ENCODE assay signal across 21 cellular contexts in the genomic region with DNA sequence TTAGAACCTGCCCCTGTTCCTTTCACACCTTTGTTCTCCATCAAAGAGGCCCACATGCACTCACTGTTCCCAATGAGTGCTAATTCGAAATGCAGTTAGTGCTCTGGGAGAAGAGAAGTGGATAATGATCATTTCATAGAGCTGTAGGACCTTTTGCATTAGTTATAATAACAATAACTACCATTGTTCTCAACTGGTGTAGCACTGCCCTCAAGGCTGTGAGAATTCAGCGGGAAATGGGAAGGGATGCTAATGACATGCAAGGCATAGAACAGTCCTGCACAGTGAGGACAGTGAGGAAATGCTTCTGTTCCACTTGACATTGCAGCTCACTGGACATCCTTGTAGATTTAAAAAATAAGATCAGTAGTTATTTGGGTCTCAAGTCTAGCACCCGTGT.
DNase-seq lines count a peak whose midpoint lies in the region; ATAC-seq, FAIRE-seq and TF ChIP-seq lines count a peak whose summit lies in the region.
"Had no signal": no experiment of that assay in that cellular context is flagged by ENCODE, and none has a peak within 500 bp of the region (broad histone marks: within the 10 kb centered on the region; RNA-seq: fewer than 3 reads in every experiment).

No MANE protein-coding gene starts in this region.

- H3K79me2 ChIP-seq in mammary epithelial cell (ENCODE audit: insufficient read depth, low read length), result no peaks in the 10 kb centered on the region

- no peak for TF ChIP-seq CTCF in mammary epithelial cell (conservative IDR thresholded peaks at IDR 0.05 in 1 of 2, IDR thresholded peaks at IDR 0.05 in 1 of 2; ENCODE audit: extremely low read depth in 1 of 2, insufficient read depth in 1 of 2, low read depth in 1 of 2, low read length in 2 of 2)

- peaks cover 4% of the 10 kb centered on the region for H3K9me3 ChIP-seq in mammary epithelial cell (replicated peaks; ENCODE audit: insufficient read depth, low read length)

- H3K9ac ChIP-seq in mammary epithelial cell (ENCODE audit: insufficient read depth, low read length), result no peak overlapping the region

- ATAC-seq in activated CD4-positive, CD25-positive, alpha-beta regulatory T cell treated with anti-CD3 and anti-CD28 coated beads, Interleukin-2, amount 50 U/mL, for 24 hours, result no peak
- ATAC-seq: HCT116 had no signal

- H3K4me2 ChIP-seq in mammary epithelial cell (ENCODE audit: insufficient read depth, low read depth, low read length), result no peak overlapping the region

- no peaks in the 10 kb centered on the region for H3K4me1 ChIP-seq in mammary epithelial cell (ENCODE audit: insufficient read depth, low read length)

- no peaks in the 10 kb centered on the region for H3K27me3 ChIP-seq in mammary epithelial cell (ENCODE audit: insufficient read depth, low read length)

- H2AFZ ChIP-seq in mammary epithelial cell (ENCODE audit: low read depth, low read length), result no peak overlapping the region

- no peak overlapping the region for H3K4me3 ChIP-seq in mammary epithelial cell (replicated peaks in 1 of 3; ENCODE audit: insufficient read depth in 1 of 3, low read depth in 2 of 3, low read length in 3 of 3)

- peak; percentile 23 for FAIRE-seq in urothelium cell line (lab: Jason Lieb, UNC)
- FAIRE-seq: D721Med, G401.6, GM12891, GM19239 had no signal

- in situ Hi-C loops in SK-MEL-5 (cut with HindIII; ENCODE audit: low pct_unique_long_range_greater_than_20kb, low sequenced_read_pairs) (no loop called here), mammary epithelial cell (cut with MboI; ENCODE audit: low sequenced_read_pairs in 2 of 2) (no loop called here)

- peak; percentile 23 for DNase-seq in COLO829 (ENCODE audit: low spot score)
- DNase-seq in SK-MEL-5 (ENCODE audit: low read depth, low spot score), result peak; percentile 53
- DNase-seq in pons (ENCODE audit: low spot score), result peak; percentile 66
- no peak for DNase-seq in urothelium cell line (ENCODE audit: low spot score)
- no peak for DNase-seq in activated T-cell treated with anti-CD3 and anti-CD28 coated beads, Interleukin-2, amount 50 U/mL, for 1 hour
- no peak for DNase-seq in mammary epithelial cell
- DNase-seq: ACHN; CD4-positive, alpha-beta memory T cell; COR-L47; DMS153; DMS79 treated with DMSO at 0.1 percent for 48 hours; EL; IMR-90; KBM-7 had no signal

- WGBS in mammary epithelial cell (ENCODE audit: low coverage, missing lambda C conversion rate), result 27% methylated on average over 3 of the region's 3 CpGs

- H3K27ac ChIP-seq in mammary epithelial cell (ENCODE audit: insufficient read depth, low read depth, low read length), result no peak overlapping the region
- H3K27ac ChIP-seq: C4-2B had no signal

- CTCF ChIA-PET in mammary epithelial cell (lab: Charles Lee; ENCODE audit: low non-redundant PET), result no interaction called here

- dilution Hi-C loops in mammary epithelial cell (cut with HindIII; ENCODE audit: low sequenced_read_pairs), result no loop called here

- H4K20me1 ChIP-seq in mammary epithelial cell (ENCODE audit: insufficient read depth, low read length), result no peaks in the 10 kb centered on the region

- intact Hi-C loops in mammary epithelial cell (cut with micrococcal nuclease), result no loop called here

- BruUV-seq in mammary epithelial cell (replicated peaks; lab: Mats Ljungman, UMichigan), result no TSS peak

- H3K36me3 ChIP-seq in mammary epithelial cell (ENCODE audit: insufficient read depth, low read length), result no peaks in the 10 kb centered on the region

Comparison
In these comparisons a context has a peak if more than half of its experiments do, and no peak if none do; other contexts are left out.
1. DNase-seq: peak in COLO829 (single experiment), SK-MEL-5 (single experiment) and pons (single experiment); none in urothelium cell line (single experiment), activated T-cell treated with anti-CD3 and anti-CD28 coated beads, Interleukin-2, amount 50 U/mL, for 1 hour (single experiment) and mammary epithelial cell (single experiment).